Comparison of ENCODE assay signal across 1 cellular context in genomic region chr2:47089083-47089464, GRCh38.
A peak's percentile ranks its signal among the peaks of the same experiment; 100 is the strongest.
TF ChIP-seq lines count a peak whose summit lies in the region.

No MANE protein-coding gene starts in this region.

TF ChIP-seq in HepG2, 621 proteins besides CTCF, POLR2A, EP300 and RAD21 (continued from another document):
- TF ChIP-seq, protein P1, sequence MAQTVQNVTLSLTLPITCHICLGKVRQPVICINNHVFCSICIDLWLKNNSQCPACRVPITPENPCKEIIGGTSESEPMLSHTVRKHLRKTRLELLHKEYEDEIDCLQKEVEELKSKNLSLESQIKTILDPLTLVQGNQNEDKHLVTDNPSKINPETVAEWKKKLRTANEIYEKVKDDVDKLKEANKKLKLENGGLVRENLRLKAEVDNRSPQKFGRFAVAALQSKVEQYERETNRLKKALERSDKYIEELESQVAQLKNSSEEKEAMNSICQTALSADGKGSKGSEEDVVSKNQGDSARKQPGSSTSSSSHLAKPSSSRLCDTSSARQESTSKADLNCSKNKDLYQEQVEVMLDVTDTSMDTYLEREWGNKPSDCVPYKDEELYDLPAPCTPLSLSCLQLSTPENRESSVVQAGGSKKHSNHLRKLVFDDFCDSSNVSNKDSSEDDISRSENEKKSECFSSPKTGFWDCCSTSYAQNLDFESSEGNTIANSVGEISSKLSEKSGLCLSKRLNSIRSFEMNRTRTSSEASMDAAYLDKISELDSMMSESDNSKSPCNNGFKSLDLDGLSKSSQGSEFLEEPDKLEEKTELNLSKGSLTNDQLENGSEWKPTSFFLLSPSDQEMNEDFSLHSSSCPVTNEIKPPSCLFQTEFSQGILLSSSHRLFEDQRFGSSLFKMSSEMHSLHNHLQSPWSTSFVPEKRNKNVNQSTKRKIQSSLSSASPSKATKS (CRISPR knock-in tag; IDR thresholded peaks at IDR 0.05) = no peak
- TF ChIP-seq, protein P2, sequence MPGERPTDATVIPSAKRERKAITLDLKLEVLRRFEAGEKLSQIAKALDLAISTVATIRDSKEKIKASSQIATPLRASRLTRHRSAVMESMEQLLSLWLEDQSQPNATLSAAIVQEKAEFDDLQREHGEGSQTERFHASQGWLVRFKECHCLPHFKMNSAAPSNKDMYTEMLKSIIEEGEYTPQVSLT (CRISPR knock-in tag; IDR thresholded peaks at IDR 0.05; ENCODE audit: borderline replicate concordance, low read depth) = no peak
- TF ChIP-seq MAFF (IDR thresholded peaks at IDR 0.05; ENCODE audit: low read depth, low read length) (peak; percentile 92), LCORL (IDR thresholded peaks at IDR 0.05) (no peak), LCORL (CRISPR knock-in tag; IDR thresholded peaks at IDR 0.05) (0 out of 2 replicates have a peak, but pooled peaks have one; percentile 40), NFE2L2 (IDR thresholded peaks at IDR 0.05; ENCODE audit: low read length) (peak; percentile 98), HIVEP1 (CRISPR knock-in tag; IDR thresholded peaks at IDR 0.05) (no peak), SMAD3 (CRISPR knock-in tag; IDR thresholded peaks at IDR 0.05) (no peak), ZBTB1 (CRISPR knock-in tag; IDR thresholded peaks at IDR 0.05; ENCODE audit: borderline replicate concordance) (no peak), ZNF768 (CRISPR knock-in tag; IDR thresholded peaks at IDR 0.05) (peak; percentile 62), FOXK2 (IDR thresholded peaks at IDR 0.05) (no peak), ZFP36L2 (CRISPR knock-in tag; IDR thresholded peaks at IDR 0.05) (no peak), ZNF788 (CRISPR knock-in tag; IDR thresholded peaks at IDR 0.05; ENCODE audit: borderline replicate concordance) (no peak), ZC3H4 (CRISPR knock-in tag; IDR thresholded peaks at IDR 0.05; ENCODE audit: borderline replicate concordance) (no peak), ZBTB38 (CRISPR knock-in tag; IDR thresholded peaks at IDR 0.05) (0 out of 2 replicates have a peak, but pooled peaks have one; percentile 30), GZF1 (CRISPR knock-in tag; IDR thresholded peaks at IDR 0.05) (no peak), NFRKB (IDR thresholded peaks at IDR 0.05) (no peak), RARA (CRISPR knock-in tag; IDR thresholded peaks at IDR 0.05) (0 out of 2 replicates have a peak, but pooled peaks have one; percentile 7), CEBPZ (IDR thresholded peaks at IDR 0.05; ENCODE audit: low read length) (no peak), PAWR (CRISPR knock-in tag; IDR thresholded peaks at IDR 0.05; ENCODE audit: borderline replicate concordance) (no peak), SCMH1 (CRISPR knock-in tag; IDR thresholded peaks at IDR 0.05; ENCODE audit: borderline replicate concordance) (no peak), ZNF121 (CRISPR knock-in tag; IDR thresholded peaks at IDR 0.05) (no peak), SRSF4 (IDR thresholded peaks at IDR 0.05; ENCODE audit: low read depth, low read length, poor library complexity, severe bottlenecking) (no peak), TRAFD1 (CRISPR knock-in tag; IDR thresholded peaks at IDR 0.05; ENCODE audit: borderline replicate concordance) (no peak), ATF7-NPFF (CRISPR knock-in tag; IDR thresholded peaks at IDR 0.05; ENCODE audit: low read depth) (no peak), ATF7 (IDR thresholded peaks at IDR 0.05) (no peak), ATF7 (CRISPR knock-in tag; IDR thresholded peaks at IDR 0.05) (no peak), NFE2L1 (CRISPR knock-in tag; IDR thresholded peaks at IDR 0.05; ENCODE audit: borderline replicate concordance) (peak; percentile 82; the same call in 1 of the 2 replicates), NFE2 (CRISPR knock-in tag; IDR thresholded peaks at IDR 0.05) (peak; percentile 95), FOSL2 (CRISPR knock-in tag; IDR thresholded peaks at IDR 0.05) (0 out of 2 replicates have a peak, but pooled peaks have one; percentile 64), ZSCAN5A (CRISPR knock-in tag; IDR thresholded peaks at IDR 0.05; ENCODE audit: borderline replicate concordance) (no peak), ZGPAT (CRISPR knock-in tag; IDR thresholded peaks at IDR 0.05) (no peak), PCBP1 (IDR thresholded peaks at IDR 0.05; ENCODE audit: borderline replicate concordance, low read depth, low read length) (no peak), MAFG (CRISPR knock-in tag; IDR thresholded peaks at IDR 0.05) (peak; percentile 72; the same call in 1 of the 2 replicates), ARNT (IDR thresholded peaks at IDR 0.05) (no peak), FOXM1 (CRISPR knock-in tag; IDR thresholded peaks at IDR 0.05) (no peak), ZNF180 (CRISPR knock-in tag; IDR thresholded peaks at IDR 0.05; ENCODE audit: borderline replicate concordance, low read depth) (no peak), JDP2 (CRISPR knock-in tag; IDR thresholded peaks at IDR 0.05; ENCODE audit: borderline replicate concordance) (no peak), SNAI1 (CRISPR knock-in tag; IDR thresholded peaks at IDR 0.05; ENCODE audit: borderline replicate concordance) (no peak), MAFK (conservative IDR thresholded peaks at IDR 0.05 in 1 of 2, IDR thresholded peaks at IDR 0.05 in 1 of 2; ENCODE audit: low read length in 2 of 2) (peak; percentile 94 to 97), FOXO4 (CRISPR knock-in tag; conservative IDR thresholded peaks at IDR 0.05) (no peak), ZNF891 (CRISPR knock-in tag; IDR thresholded peaks at IDR 0.05) (no peak), ZBTB3 (CRISPR knock-in tag; IDR thresholded peaks at IDR 0.05; ENCODE audit: borderline replicate concordance, low read depth) (no peak), ZNF790 (CRISPR knock-in tag; IDR thresholded peaks at IDR 0.05; ENCODE audit: borderline replicate concordance) (no peak), KDM3A (CRISPR knock-in tag; IDR thresholded peaks at IDR 0.05; ENCODE audit: low read depth) (no peak)
- TF ChIP-seq, protein P3, sequence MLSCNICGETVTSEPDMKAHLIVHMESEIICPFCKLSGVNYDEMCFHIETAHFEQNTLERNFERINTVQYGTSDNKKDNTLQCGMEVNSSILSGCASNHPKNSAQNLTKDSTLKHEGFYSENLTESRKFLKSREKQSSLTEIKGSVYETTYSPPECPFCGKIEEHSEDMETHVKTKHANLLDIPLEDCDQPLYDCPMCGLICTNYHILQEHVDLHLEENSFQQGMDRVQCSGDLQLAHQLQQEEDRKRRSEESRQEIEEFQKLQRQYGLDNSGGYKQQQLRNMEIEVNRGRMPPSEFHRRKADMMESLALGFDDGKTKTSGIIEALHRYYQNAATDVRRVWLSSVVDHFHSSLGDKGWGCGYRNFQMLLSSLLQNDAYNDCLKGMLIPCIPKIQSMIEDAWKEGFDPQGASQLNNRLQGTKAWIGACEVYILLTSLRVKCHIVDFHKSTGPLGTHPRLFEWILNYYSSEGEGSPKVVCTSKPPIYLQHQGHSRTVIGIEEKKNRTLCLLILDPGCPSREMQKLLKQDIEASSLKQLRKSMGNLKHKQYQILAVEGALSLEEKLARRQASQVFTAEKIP (CRISPR knock-in tag; IDR thresholded peaks at IDR 0.05; ENCODE audit: borderline replicate concordance) = no peak
- TF ChIP-seq, protein P4, sequence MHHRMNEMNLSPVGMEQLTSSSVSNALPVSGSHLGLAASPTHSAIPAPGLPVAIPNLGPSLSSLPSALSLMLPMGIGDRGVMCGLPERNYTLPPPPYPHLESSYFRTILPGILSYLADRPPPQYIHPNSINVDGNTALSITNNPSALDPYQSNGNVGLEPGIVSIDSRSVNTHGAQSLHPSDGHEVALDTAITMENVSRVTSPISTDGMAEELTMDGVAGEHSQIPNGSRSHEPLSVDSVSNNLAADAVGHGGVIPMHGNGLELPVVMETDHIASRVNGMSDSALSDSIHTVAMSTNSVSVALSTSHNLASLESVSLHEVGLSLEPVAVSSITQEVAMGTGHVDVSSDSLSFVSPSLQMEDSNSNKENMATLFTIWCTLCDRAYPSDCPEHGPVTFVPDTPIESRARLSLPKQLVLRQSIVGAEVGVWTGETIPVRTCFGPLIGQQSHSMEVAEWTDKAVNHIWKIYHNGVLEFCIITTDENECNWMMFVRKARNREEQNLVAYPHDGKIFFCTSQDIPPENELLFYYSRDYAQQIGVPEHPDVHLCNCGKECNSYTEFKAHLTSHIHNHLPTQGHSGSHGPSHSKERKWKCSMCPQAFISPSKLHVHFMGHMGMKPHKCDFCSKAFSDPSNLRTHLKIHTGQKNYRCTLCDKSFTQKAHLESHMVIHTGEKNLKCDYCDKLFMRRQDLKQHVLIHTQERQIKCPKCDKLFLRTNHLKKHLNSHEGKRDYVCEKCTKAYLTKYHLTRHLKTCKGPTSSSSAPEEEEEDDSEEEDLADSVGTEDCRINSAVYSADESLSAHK (CRISPR knock-in tag; IDR thresholded peaks at IDR 0.05; ENCODE audit: borderline replicate concordance) = no peak
- TF ChIP-seq, protein P5, sequence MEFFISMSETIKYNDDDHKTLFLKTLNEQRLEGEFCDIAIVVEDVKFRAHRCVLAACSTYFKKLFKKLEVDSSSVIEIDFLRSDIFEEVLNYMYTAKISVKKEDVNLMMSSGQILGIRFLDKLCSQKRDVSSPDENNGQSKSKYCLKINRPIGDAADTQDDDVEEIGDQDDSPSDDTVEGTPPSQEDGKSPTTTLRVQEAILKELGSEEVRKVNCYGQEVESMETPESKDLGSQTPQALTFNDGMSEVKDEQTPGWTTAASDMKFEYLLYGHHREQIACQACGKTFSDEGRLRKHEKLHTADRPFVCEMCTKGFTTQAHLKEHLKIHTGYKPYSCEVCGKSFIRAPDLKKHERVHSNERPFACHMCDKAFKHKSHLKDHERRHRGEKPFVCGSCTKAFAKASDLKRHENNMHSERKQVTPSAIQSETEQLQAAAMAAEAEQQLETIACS (CRISPR knock-in tag; IDR thresholded peaks at IDR 0.05) = no peak
